24 cellular contexts compared by ENCODE assay signal in the genomic region with DNA sequence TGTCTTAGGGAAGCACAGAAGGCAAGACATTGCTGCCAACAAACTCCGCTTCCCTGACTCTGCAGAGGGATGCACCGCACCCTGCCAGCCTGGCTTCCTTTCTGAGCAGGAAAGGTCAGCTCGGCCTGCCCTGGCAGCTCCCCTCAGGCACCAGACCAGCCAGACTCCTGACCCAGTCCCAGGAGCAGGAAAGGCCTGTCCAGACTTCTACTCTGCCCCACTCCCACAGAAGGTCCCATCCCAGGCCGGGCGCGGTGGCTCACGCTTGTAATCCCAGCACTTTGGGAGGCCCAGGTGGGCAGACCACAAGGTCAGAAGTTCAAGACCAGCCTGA. TPM values are rescaled to one million over a fixed set of nuclear protein-coding genes. Genes with fewer than 3 reads are reported as not detected.
A peak's percentile ranks its signal among the peaks of the same experiment; 100 is the strongest.
DNase-seq lines count a peak whose midpoint lies in the region; ATAC-seq and FAIRE-seq lines count a peak whose summit lies in the region.
"Had no signal": no experiment of that assay in that cellular context is flagged by ENCODE, and none has a peak within 500 bp of the region (broad histone marks: within the 10 kb centered on the region; RNA-seq: fewer than 3 reads in every experiment).

No MANE protein-coding gene starts in this region.

- peak overlapping the region; percentile 34 to 82 for H3K27ac Mint-ChIP-seq in natural killer cell treated with Interleukin-12 subunit alpha and Interleukin-12 subunit beta and Interleukin-15 and Interleukin-18, amount 100 ng/mL, for 72 hours
- H3K27ac Mint-ChIP-seq: activated CD8-positive, alpha-beta T cell treated with anti-CD3 and anti-CD28 coated beads, Interleukin-2, amount 10 ng/mL, durations not matched to agents 7 days and 5 days had no signal

- peak overlapping the region; percentile 93; the same call in 1 of the 2 replicates for H3K4me2 ChIP-seq in BLaER1

- no peak for FAIRE-seq in small intestine (lab: Jason Lieb, UNC)
- FAIRE-seq: A204.1, D721Med, HTR-8/SVneo had no signal

- H3K36me3 Mint-ChIP-seq in natural killer cell treated with Interleukin-12 subunit alpha and Interleukin-12 subunit beta and Interleukin-15 and Interleukin-18, amount 100 ng/mL, for 72 hours = no peaks in the 10 kb centered on the region

- H3K4me1 Mint-ChIP-seq in natural killer cell treated with Interleukin-12 subunit alpha and Interleukin-12 subunit beta and Interleukin-15 and Interleukin-18, amount 100 ng/mL, for 72 hours (ENCODE audit: low read depth in 2 of 2) = peaks cover 65 to 71% of the 10 kb centered on the region in 2 donors

- H3K9ac ChIP-seq in BLaER1 = no peak overlapping the region

- peaks cover 10% of the 10 kb centered on the region for H4K20me1 ChIP-seq in BLaER1

- H3K27ac ChIP-seq in BLaER1 = peak overlapping the region; percentile 96
- no peak overlapping the region for H3K27ac ChIP-seq in small intestine (ENCODE audit: low read depth in 1 of 2, low read length in 1 of 2)

- H3K27me3 Mint-ChIP-seq in natural killer cell treated with Interleukin-12 subunit alpha and Interleukin-12 subunit beta and Interleukin-15 and Interleukin-18, amount 100 ng/mL, for 72 hours = no peaks in the 10 kb centered on the region
- H3K27me3 Mint-ChIP-seq: stimulated activated naive CD8-positive, alpha-beta T cell treated with anti-CD3 and anti-CD28 coated beads, Interleukin-15, amount 100 ng/mL, for 72 hours had no signal

- no peak overlapping the region for H3K4me3 Mint-ChIP-seq in natural killer cell treated with Interleukin-12 subunit alpha and Interleukin-12 subunit beta and Interleukin-15 and Interleukin-18, amount 100 ng/mL, for 72 hours
- H3K4me3 Mint-ChIP-seq: activated CD8-positive, alpha-beta T cell treated with anti-CD3 and anti-CD28 coated beads, Interleukin-2, amount 10 ng/mL, durations not matched to agents 7 days and 5 days; stimulated activated naive CD8-positive, alpha-beta T cell treated with anti-CD3 and anti-CD28 coated beads, Interleukin-15, amount 100 ng/mL, for 72 hours had no signal

- no peaks in the 10 kb centered on the region for H3K9me3 ChIP-seq in BLaER1
- no peaks in the 10 kb centered on the region for H3K9me3 ChIP-seq in small intestine (ENCODE audit: control insufficient read depth, low read depth)
- H3K9me3 ChIP-seq: heart right ventricle, left ventricle myocardium inferior had no signal

- H3K36me3 ChIP-seq in BLaER1 (peaks cover 17% of the 10 kb centered on the region), small intestine (ENCODE audit: control insufficient read depth in 2 of 2, insufficient read depth in 2 of 2, low read length in 2 of 2) (no peaks in the 10 kb centered on the region)
- H3K36me3 ChIP-seq: heart right ventricle, left ventricle myocardium inferior had no signal

- DNase-seq in M059J (ENCODE audit: low read depth) = peak; percentile 31
- DNase-seq in natural killer cell treated with Interleukin-12 subunit alpha and Interleukin-12 subunit beta and Interleukin-15 and Interleukin-18, amount 100 ng/mL, for 72 hours (ENCODE audit: low spot score) = no peak
- no peak for DNase-seq in COLO668 (lab: John Stamatoyannopoulos, UW; ENCODE audit: unreplicated experiment)
- DNase-seq in small intestine = no peak
- DNase-seq in D341Med (ENCODE audit: low spot score) = no peak
- DNase-seq: activated CD4-positive, alpha-beta T cell treated with anti-CD3 and anti-CD28 coated beads for 1 hour; activated CD8-positive, alpha-beta T cell treated with anti-CD3 and anti-CD28 coated beads, Interleukin-2, amount 10 ng/mL, durations not matched to agents 7 days and 5 days; activated naive CD4-positive, alpha-beta T cell; cortex of kidney; heart right ventricle; Karpas-422; left ventricle myocardium inferior; NCI-H187; NCI-H69; stimulated activated CD4-positive, alpha-beta T cell treated with anti-CD3 and anti-CD28 coated beads, Interleukin-12 subunit alpha, Interleukin-12 subunit beta, amount 100 ng/mL, for 4 hours; stimulated activated naive CD8-positive, alpha-beta T cell treated with anti-CD3 and anti-CD28 coated beads, Interleukin-15, amount 100 ng/mL, for 72 hours had no signal

- ATAC-seq in esophagus mucosa (peak; percentile 56), HG02938 (IDR thresholded peaks at IDR 0.05; ENCODE audit: unreplicated experiment) (no peak)
- no peak for ATAC-seq in natural killer cell treated with Interleukin-12 subunit alpha and Interleukin-12 subunit beta and Interleukin-15 and Interleukin-18, amount 100 ng/mL, for 72 hours
- ATAC-seq: activated CD8-positive, alpha-beta T cell treated with anti-CD3 and anti-CD28 coated beads, Interleukin-2, amount 10 ng/mL, durations not matched to agents 7 days and 5 days; Right ventricle myocardium inferior; stimulated activated naive CD8-positive, alpha-beta T cell treated with anti-CD3 and anti-CD28 coated beads, Interleukin-15, amount 100 ng/mL, for 72 hours had no signal

- WGBS in small intestine, 3 donors = 79 to 85% (median 85%) methylated on average over 7 of the region's 7 CpGs

- H3K27me3 ChIP-seq in BLaER1 (no peaks in the 10 kb centered on the region), small intestine (ENCODE audit: control insufficient read depth in 2 of 2, insufficient read depth in 2 of 2, low read length in 2 of 2) (no peaks in the 10 kb centered on the region)
- H3K27me3 ChIP-seq: heart right ventricle had no signal

- no peak overlapping the region for H3K4me3 ChIP-seq in BLaER1
- H3K4me3 ChIP-seq in small intestine (ENCODE audit: low read depth in 1 of 2, low read length in 2 of 2) = no peak overlapping the region
- H3K4me3 ChIP-seq: heart right ventricle, left ventricle myocardium inferior had no signal

- H3K4me1 ChIP-seq in BLaER1 (peaks cover 99% of the 10 kb centered on the region), small intestine (ENCODE audit: control insufficient read depth in 2 of 2, insufficient read depth in 1 of 2, low read depth in 1 of 2, low read length in 1 of 2) (peaks cover 5 to 24% of the 10 kb centered on the region in 2 donors)

- H3K9me3 Mint-ChIP-seq in natural killer cell treated with Interleukin-12 subunit alpha and Interleukin-12 subunit beta and Interleukin-15 and Interleukin-18, amount 100 ng/mL, for 72 hours = no peaks in the 10 kb centered on the region
- H3K9me3 Mint-ChIP-seq: stimulated activated naive CD8-positive, alpha-beta T cell treated with anti-CD3 and anti-CD28 coated beads, Interleukin-15, amount 100 ng/mL, for 72 hours had no signal

RNA-seq across cellular contexts. Expression of gene ARRB1, which starts 17.7 kb away (rescaled TPM):
- 5.8 and 9.1 TPM in 2 replicates for total RNA-seq in M059J (2014; rRNA removed; shearing (Covaris generic))
- total RNA-seq in esophagus mucosa = 7.6 TPM
- total RNA-seq in natural killer cell treated with Interleukin-12 subunit alpha and Interleukin-12 subunit beta and Interleukin-15 and Interleukin-18, amount 100 ng/mL, for 72 hours = 10 to 100 TPM; 47.8 to 54.5 TPM
- 10 to 100 TPM; 20.0 to 41.5 (median 28.2) TPM for polyA plus RNA-seq in small intestine
- total RNA-seq: OCI-LY7 had no signal
